10 cellular contexts compared by ENCODE assay signal in genomic region chr5:52356311-52356918, GRCh38.
DNase-seq lines count a peak whose midpoint lies in the region; ATAC-seq and TF ChIP-seq lines count a peak whose summit lies in the region.
"Had no signal": no experiment of that assay in that cellular context is flagged by ENCODE, and none has a peak within 500 bp of the region (broad histone marks: within the 10 kb centered on the region; RNA-seq: fewer than 3 reads in every experiment).

No MANE protein-coding gene starts in this region.

- no peaks in the 10 kb centered on the region for H3K36me3 Mint-ChIP-seq in brain
- H3K36me3 Mint-ChIP-seq in neural crest cell (ENCODE audit: low read depth): no peaks in the 10 kb centered on the region

- no peak overlapping the region for H3K27ac Mint-ChIP-seq in brain
- no peak overlapping the region for H3K27ac Mint-ChIP-seq in neural crest cell (ENCODE audit: unreplicated experiment)
- H3K27ac Mint-ChIP-seq: stimulated activated naive CD8-positive, alpha-beta T cell treated with anti-CD3 and anti-CD28 coated beads, Interleukin-15, Interleukin-2, amounts not matched to agents 100 ng/mL and 50 ng/mL, for 24 hours had no signal

- ATAC-seq in GM21423 (IDR thresholded peaks at IDR 0.05; ENCODE audit: unreplicated experiment): no peak

- no peaks in the 10 kb centered on the region for H3K27me3 Mint-ChIP-seq in brain
- no peaks in the 10 kb centered on the region for H3K27me3 Mint-ChIP-seq in neural crest cell (ENCODE audit: low read depth)
- H3K27me3 Mint-ChIP-seq: stimulated activated naive CD8-positive, alpha-beta T cell treated with anti-CD3 and anti-CD28 coated beads, Interleukin-15, Interleukin-2, amounts not matched to agents 100 ng/mL and 50 ng/mL, for 24 hours had no signal

- H3K4me1 Mint-ChIP-seq in brain (no peaks in the 10 kb centered on the region), neural crest cell (peaks cover 12% of the 10 kb centered on the region)

- peak; percentile 53 for DNase-seq in NCI-H1694 treated with DMSO at 0.1 percent for 48 hours (lab: John Stamatoyannopoulos, UW)
- DNase-seq in neural crest cell (ENCODE audit: low read depth, low spot score): no peak
- DNase-seq in activated gamma-delta T cell treated with Interleukin-2 at 50 U/mL for 16 hours: no peak
- DNase-seq in iPS-NIHi7 (ENCODE audit: extremely low spot score): no peak
- DNase-seq in retina: no peak
- DNase-seq: activated CD4-positive, alpha-beta T cell treated with anti-CD3 and anti-CD28 coated beads for 4 hours had no signal

- H3K9me3 Mint-ChIP-seq in brain: no peaks in the 10 kb centered on the region
- no peaks in the 10 kb centered on the region for H3K9me3 Mint-ChIP-seq in neural crest cell
- H3K9me3 Mint-ChIP-seq: stimulated activated naive CD8-positive, alpha-beta T cell treated with anti-CD3 and anti-CD28 coated beads, Interleukin-15, Interleukin-2, amounts not matched to agents 100 ng/mL and 50 ng/mL, for 24 hours had no signal

- peak; percentile 50 for TF ChIP-seq CTCF in GM12873 (IDR thresholded peaks at IDR 0.05; ENCODE audit: insufficient read depth, low read depth, low read length, missing control alignments)
- peak; percentile 60 to 84 for TF ChIP-seq CTCF in brain (conservative IDR thresholded peaks at IDR 0.05)
- TF ChIP-seq CTCF in neural crest cell (conservative IDR thresholded peaks at IDR 0.05): peak; percentile 80

- no peak overlapping the region for H3K4me3 Mint-ChIP-seq in brain
- no peak overlapping the region for H3K4me3 Mint-ChIP-seq in neural crest cell
- H3K4me3 Mint-ChIP-seq: stimulated activated naive CD8-positive, alpha-beta T cell treated with anti-CD3 and anti-CD28 coated beads, Interleukin-15, Interleukin-2, amounts not matched to agents 100 ng/mL and 50 ng/mL, for 24 hours had no signal
